16 cellular contexts compared by ENCODE assay signal in genomic region chr16:23122107-23122506, GRCh38. TPM values are rescaled to one million over a fixed set of nuclear protein-coding genes. Genes with fewer than 3 reads are reported as not detected.
DNase-seq lines count a peak whose midpoint lies in the region; ATAC-seq, FAIRE-seq and TF ChIP-seq lines count a peak whose summit lies in the region.
"Had no signal": no experiment of that assay in that cellular context is flagged by ENCODE, and none has a peak within 500 bp of the region (broad histone marks: within the 10 kb centered on the region; RNA-seq: fewer than 3 reads in every experiment).

No MANE protein-coding gene starts in this region.

- H3K27ac ChIP-seq in HEK293 (ENCODE audit: extremely low read depth, low read depth, low read length) (no peak overlapping the region), SK-N-MC (peak overlapping the region; percentile 84), keratinocyte (ENCODE audit: control insufficient read depth, insufficient read depth, low read length) (peak overlapping the region; percentile 84), vagina (peak overlapping the region; percentile 66), OCI-LY7 (ENCODE audit: low read depth, low read length, poor library complexity, severe bottlenecking) (no peak overlapping the region)

- H3K9ac ChIP-seq in SK-N-MC (ENCODE audit: insufficient read length), result no peak overlapping the region
- H3K9ac ChIP-seq in keratinocyte (ENCODE audit: control insufficient read depth, extremely low read depth, insufficient read depth, low read length), result no peak overlapping the region

- no peak for TF ChIP-seq CTCF in HEK293 (tag by site-specific recombination; IDR thresholded peaks at IDR 0.05)
- TF ChIP-seq CTCF in keratinocyte (optimal IDR thresholded peaks at IDR 0.05 in 1 of 3, IDR thresholded peaks at IDR 0.05 in 1 of 3, conservative IDR thresholded peaks at IDR 0.05 in 1 of 3; ENCODE audit: extremely low read depth in 1 of 3, insufficient read depth in 2 of 3, low read length in 3 of 3), result no peak
- no peak for TF ChIP-seq CTCF in vagina (IDR thresholded peaks at IDR 0.05)
- TF ChIP-seq CTCF in OCI-LY7 (conservative IDR thresholded peaks at IDR 0.05; ENCODE audit: low read length), result no peak

- BruUV-seq in OCI-LY7 (replicated peaks; lab: Mats Ljungman, UMichigan), result no TSS peak

- DNase-seq in SK-N-MC (ENCODE audit: low read depth, low spot score) (no peak), keratinocyte (ENCODE audit: low read depth, low spot score) (no peak), vagina (ENCODE audit: extremely low spot score in 2 of 2) (no peak), OCI-LY7 (ENCODE audit: low spot score) (no peak)
- DNase-seq in activated CD4-positive, alpha-beta T cell treated with anti-CD3 and anti-CD28 coated beads, Interleukin-2, amount 50 U/mL, for 1 hour, result no peak
- DNase-seq: C1 segment of cervical spinal cord; Calu3; CD4-positive, alpha-beta T cell; DMS 273 treated with DMSO at 0.1 percent for 48 hours had no signal

- H2AFZ ChIP-seq in keratinocyte (ENCODE audit: control insufficient read depth, low read length) (no peak overlapping the region), OCI-LY7 (ENCODE audit: low read length) (no peak overlapping the region)

- intact Hi-C loops in vagina (cut with DNase I), result no loop called here
- intact Hi-C loops in OCI-LY7 (cut with micrococcal nuclease; ENCODE audit: unreplicated experiment), result no loop called here

- H3K79me2 ChIP-seq in keratinocyte (ENCODE audit: control insufficient read depth, insufficient read depth, low read length) (peaks cover 96% of the 10 kb centered on the region), OCI-LY7 (ENCODE audit: insufficient read depth, low read depth, low read length) (peaks cover 6% of the 10 kb centered on the region; the same call in 1 of the 2 replicates)

- no peaks in the 10 kb centered on the region for H3K9me2 ChIP-seq in OCI-LY7 (ENCODE audit: insufficient read depth, low read length)

- H3K9me3 ChIP-seq in HEK293 (ENCODE audit: control insufficient read depth, insufficient read depth, low read depth, low read length), result no peaks in the 10 kb centered on the region
- no peaks in the 10 kb centered on the region for H3K9me3 ChIP-seq in SK-N-MC (ENCODE audit: low read depth, low read length)
- no peaks in the 10 kb centered on the region for H3K9me3 ChIP-seq in keratinocyte (ENCODE audit: control insufficient read depth, low read depth, low read length)
- H3K9me3 ChIP-seq in vagina, result no peaks in the 10 kb centered on the region
- H3K9me3 ChIP-seq in OCI-LY7 (ENCODE audit: low read length), result no peaks in the 10 kb centered on the region

- TF ChIP-seq POLR2A in vagina (IDR thresholded peaks at IDR 0.05), result no peak

- no peak for FAIRE-seq in keratinocyte (lab: Jason Lieb, UNC)
- FAIRE-seq: A204.1, GM18507, H54, HepG2 had no signal

- dilution Hi-C loops in keratinocyte (cut with MboI; ENCODE audit: extremely low pct_ligation_motif_present, low sequenced_read_pairs), result no loop called here

- CTCF ChIA-PET in HEK293 (lab: Yijun Ruan, JAX) (interaction anchor here (0.6 kb wide), 1 partner anchor 1538 kb away, joined by 5 read pairs; no protein-coding TSS in a partner anchor), OCI-LY7 (lab: Charles Lee; ENCODE audit: unreplicated experiment) (no interaction called here)

- H3K4me3 ChIP-seq in HEK293 (ENCODE audit: low read depth, low read length), result no peak overlapping the region
- H3K4me3 ChIP-seq in SK-N-MC, result no peak overlapping the region
- no peak overlapping the region for H3K4me3 ChIP-seq in keratinocyte (ENCODE audit: control insufficient read depth in 2 of 3, extremely low read depth in 1 of 3, insufficient read depth in 2 of 3, low read depth in 1 of 3, low read length in 3 of 3)
- no peak overlapping the region for H3K4me3 ChIP-seq in vagina
- H3K4me3 ChIP-seq in OCI-LY7 (ENCODE audit: low read depth, low read length, poor library complexity, severe bottlenecking), result no peak overlapping the region

- H3K4me1 ChIP-seq in HEK293 (ENCODE audit: control insufficient read depth, insufficient read depth, low read length), result peaks cover 18% of the 10 kb centered on the region; the same call in 1 of the 2 replicates
- H3K4me1 ChIP-seq in keratinocyte (ENCODE audit: control insufficient read depth, extremely low read depth, insufficient read depth, low read length), result peaks cover 58% of the 10 kb centered on the region
- peaks cover 78% of the 10 kb centered on the region for H3K4me1 ChIP-seq in vagina
- H3K4me1 ChIP-seq in OCI-LY7 (ENCODE audit: insufficient read depth, low read length, poor library complexity, severe bottlenecking), result no peaks in the 10 kb centered on the region

- H3K27me3 ChIP-seq in keratinocyte (ENCODE audit: control insufficient read depth, extremely low read depth, insufficient read depth, low read length) (no peaks in the 10 kb centered on the region), vagina (no peaks in the 10 kb centered on the region)

- no peak for ATAC-seq in HG03469 (IDR thresholded peaks at IDR 0.05; ENCODE audit: unreplicated experiment)
- ATAC-seq: HCT116, HepG2 had no signal

- H4K20me1 ChIP-seq in keratinocyte (ENCODE audit: control insufficient read depth, extremely low read depth, insufficient read depth, low read length), result peaks cover 3% of the 10 kb centered on the region
- peaks cover 7% of the 10 kb centered on the region; the same call in 1 of the 2 replicates for H4K20me1 ChIP-seq in OCI-LY7 (ENCODE audit: insufficient read depth, low read length)

- no peaks in the 10 kb centered on the region for H3K9me1 ChIP-seq in keratinocyte (ENCODE audit: control insufficient read depth, extremely low read depth, insufficient read depth, low read length)

- H3K4me2 ChIP-seq in keratinocyte (ENCODE audit: control insufficient read depth, extremely low read depth, insufficient read depth, low read depth, low read length) (no peak overlapping the region), OCI-LY7 (ENCODE audit: low read length) (no peak overlapping the region)

- POLR2A ChIA-PET in HEK293 (lab: Yijun Ruan, JAX) (no interaction called here), OCI-LY7 (lab: Charles Lee) (interaction anchor here (1.8 kb wide), 1 partner anchor 10 kb away, joined by 4 read pairs; no protein-coding TSS in a partner anchor)

- H3K36me3 ChIP-seq in HEK293 (ENCODE audit: control insufficient read depth in 2 of 2, insufficient read depth in 1 of 2, low read length in 2 of 2) (no peaks in the 10 kb centered on the region), SK-N-MC (ENCODE audit: insufficient read depth, low read length) (peaks cover 4% of the 10 kb centered on the region; the same call in 1 of the 2 replicates), keratinocyte (ENCODE audit: control insufficient read depth in 2 of 2, extremely low read depth in 1 of 2, insufficient read depth in 2 of 2, low read length in 2 of 2) (no peaks in the 10 kb centered on the region), vagina (no peaks in the 10 kb centered on the region), OCI-LY7 (ENCODE audit: insufficient read depth, low read length) (no peaks in the 10 kb centered on the region)

TF ChIP-seq in HEK293, 187 proteins besides CTCF, POLR2A, EP300 and RAD21:
- TF ChIP-seq ZBTB17 (tag by site-specific recombination; IDR thresholded peaks at IDR 0.05), result no peak
- peak; percentile 94 for TF ChIP-seq ZNF184 (tag by site-specific recombination; IDR thresholded peaks at IDR 0.05)

RNA-seq across cellular contexts. Expression of gene USP31, which starts 27.1 kb away (rescaled TPM):
- polyA plus RNA-seq in keratinocyte, result 14.0 to 16.3 TPM (median 15.8 TPM) in 3 replicates
- polyA plus RNA-seq in keratinocyte (2011; ENCODE audit: low read depth), result 8.2 TPM
- polyA plus RNA-seq in keratinocyte (2011; cell fraction: cytosol; rRNA removed), result 9.3 and 11.8 TPM in 2 replicates
- 26.6 and 31.3 TPM in 2 replicates for polyA plus RNA-seq in keratinocyte (2011; cell fraction: nucleus; rRNA removed)
- 8.4 and 11.4 TPM in 2 replicates for polyA plus RNA-seq in keratinocyte (2012; ENCODE audit: low replicate concordance)
- 28.2 to 53.4 TPM (median 46.9 TPM) in 3 replicates for polyA minus RNA-seq in keratinocyte
- polyA minus RNA-seq in keratinocyte (2011; cell fraction: cytosol; rRNA and poly(A)+ RNA removed), result 22.4 TPM
- 39.5 and 68.3 TPM in 2 replicates for polyA minus RNA-seq in keratinocyte (2011; cell fraction: nucleus; rRNA and poly(A)+ RNA removed)
- total RNA-seq in vagina, result 32.2 TPM
- 6.8 and 9.0 TPM in 2 replicates for total RNA-seq in OCI-LY7 (2014; rRNA removed; shearing (Covaris generic))
- total RNA-seq in OCI-LY7 (2022), result 12.2 and 12.9 TPM in 2 replicates

Comparison
In these comparisons a context has a peak if more than half of its experiments do, and no peak if none do; other contexts are left out.
1. H3K27ac ChIP-seq: peak in SK-N-MC (single experiment), keratinocyte (single experiment) and vagina (single experiment); none in HEK293 (single experiment) and OCI-LY7 (single experiment).